ENCODE assay signal across 8 cellular contexts in genomic region chr15:25850154-25851111, GRCh38. TPM values are rescaled to one million over a fixed set of nuclear protein-coding genes. Genes with fewer than 3 reads are reported as not detected.
DNase-seq lines count a peak whose midpoint lies in the region; ATAC-seq and TF ChIP-seq lines count a peak whose summit lies in the region.

No MANE protein-coding gene starts in this region.

- POLR2A ChIA-PET in PC-3 (lab: Charles Lee; ENCODE audit: unreplicated experiment): no interaction called here

- H3K36me3 ChIP-seq in PC-3 (ENCODE audit: low read depth, low read length): no peaks in the 10 kb centered on the region
- no peaks in the 10 kb centered on the region for H3K36me3 ChIP-seq in heart right ventricle

- intact Hi-C loops in PC-3 (cut with micrococcal nuclease): loop anchor here (1.0 to 10.0 kb wide), 4 partner anchors 42 to 82 kb away; no protein-coding TSS in a partner anchor
- intact Hi-C loops in heart right ventricle (cut with DNase I): loop anchor here in 1 of 10 donors (5.0 kb wide), 1 partner anchor 58 kb away; no protein-coding TSS in a partner anchor

- TF ChIP-seq CTCF in PC-3 (conservative IDR thresholded peaks at IDR 0.05; ENCODE audit: low read depth, low read length) (no peak), heart right ventricle (IDR thresholded peaks at IDR 0.05) (no peak)

- ATAC-seq in HG02678 (IDR thresholded peaks at IDR 0.05; ENCODE audit: unreplicated experiment) (peak; percentile 82), PC-3 (peak; percentile 94), heart right ventricle (peak; percentile 84 to 95 (median 89))

- H3F3A ChIP-seq in PC-3 (ENCODE audit: low read length, unreplicated experiment): no peaks in the 10 kb centered on the region

- H3K79me2 ChIP-seq in PC-3 (ENCODE audit: low read length): no peaks in the 10 kb centered on the region

- BruUV-seq in PC-3 (replicated peaks; lab: Mats Ljungman, UMichigan): TSS peak; percentile 35

- DNase-seq in GM03348 (ENCODE audit: low spot score): peak; percentile 93
- DNase-seq in PC-3: peak; percentile 79
- peak; percentile 73 for DNase-seq in activated naive CD4-positive, alpha-beta T cell treated with Interleukin-2 at 50 U/mL for 16 hours
- peak; percentile 77 to 79 for DNase-seq in heart right ventricle
- DNase-seq in retina: peak; percentile 52
- DNase-seq in NK-92 (lab: John Stamatoyannopoulos, UW; ENCODE audit: unreplicated experiment): no peak
- DNase-seq in hippocampal formation (lab: John Stamatoyannopoulos, UW): no peak

- H3K9me3 ChIP-seq in PC-3 (ENCODE audit: low read length): no peaks in the 10 kb centered on the region
- no peaks in the 10 kb centered on the region for H3K9me3 ChIP-seq in heart right ventricle

- 11 to 16% methylated on average over 28 to 36 of the region's 36 CpGs for WGBS in heart right ventricle, 2 donors

- H3K9me2 ChIP-seq in PC-3 (replicated peaks; ENCODE audit: low read length): no peaks in the 10 kb centered on the region

- H3K27ac ChIP-seq in PC-3 (ENCODE audit: low read length): peak overlapping the region; percentile 78
- H3K27ac ChIP-seq in heart right ventricle: peak overlapping the region; percentile 40 to 86 (median 75)

- peaks cover 16% of the 10 kb centered on the region for H3K4me1 ChIP-seq in PC-3 (ENCODE audit: insufficient read depth, low read length)
- peaks cover 0 to 50% (median 15%) of the 10 kb centered on the region in 9 donors for H3K4me1 ChIP-seq in heart right ventricle

- H3K4me3 ChIP-seq in PC-3 (ENCODE audit: low read length) (peak overlapping the region; percentile 71), heart right ventricle (peak overlapping the region in 9 of 10 donors; percentile 23 to 53 (median 46))

- H3K27me3 ChIP-seq in PC-3 (ENCODE audit: low read length) (no peaks in the 10 kb centered on the region), heart right ventricle (peaks cover 0 to 4% (median 0%) of the 10 kb centered on the region in 7 donors)

- no peaks in the 10 kb centered on the region for H4K20me1 ChIP-seq in PC-3 (ENCODE audit: low read length)

- peak overlapping the region; percentile 82 for H3K4me2 ChIP-seq in PC-3 (ENCODE audit: low read length)

- peak overlapping the region; percentile 75 for H3K9ac ChIP-seq in PC-3 (ENCODE audit: low read length)

- peak overlapping the region; percentile 84 for H2AFZ ChIP-seq in PC-3 (ENCODE audit: low read length)

- CTCF ChIA-PET in PC-3 (lab: Charles Lee): no interaction called here

RNA-seq across cellular contexts. Expression of gene ATP10A, which starts 12.7 kb away (rescaled TPM):
- total RNA-seq in PC-3 (2014; rRNA removed): 2.6 and 5.0 TPM in 2 replicates
- 1 to 10 TPM in 2 of 10 donors, under 1 TPM in 8; 0.45 to 1.9 (median 0.86) TPM for total RNA-seq in heart right ventricle
- 1 to 10 TPM in 1 of 2 donors, under 1 TPM in 1; 0.88 to 2.2 TPM for polyA plus RNA-seq in heart right ventricle

Comparison
In these comparisons a context has a peak if more than half of its experiments do, and no peak if none do; other contexts are left out.
1. DNase-seq: peak in GM03348 (single experiment), PC-3 (single experiment), activated naive CD4-positive, alpha-beta T cell treated with Interleukin-2 at 50 U/mL for 16 hours (single experiment), heart right ventricle (2 of 2) and retina (single experiment); none in NK-92 (single experiment) and hippocampal formation (0 of 2).
2. Peak in every context shown above with its lines, with median percentiles within 50 percentile points of each other: ATAC-seq.